ENCODE assay signal across 11 cellular contexts in the genomic region with DNA sequence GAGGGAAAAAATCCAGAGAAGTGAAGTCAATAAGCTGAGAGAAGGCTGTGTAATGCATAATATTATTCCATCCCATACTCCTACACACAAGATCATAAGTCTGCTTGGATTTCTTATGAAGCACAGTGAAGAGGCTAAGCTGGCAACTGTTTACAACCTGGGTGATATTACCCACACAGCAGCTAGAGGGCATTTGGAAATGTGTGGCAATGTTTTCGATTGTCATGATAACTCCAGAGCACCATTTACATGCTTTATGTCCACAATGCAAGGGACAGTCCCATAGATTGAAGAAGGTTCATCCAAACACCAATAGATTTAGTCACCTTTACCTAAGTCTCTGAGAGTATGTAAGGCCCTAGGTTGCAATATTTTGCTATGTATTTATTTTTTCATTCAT.
DNase-seq lines count a peak whose midpoint lies in the region; ATAC-seq and TF ChIP-seq lines count a peak whose summit lies in the region.
"Had no signal": no experiment of that assay in that cellular context is flagged by ENCODE, and none has a peak within 500 bp of the region (broad histone marks: within the 10 kb centered on the region; RNA-seq: fewer than 3 reads in every experiment).

No MANE protein-coding gene starts in this region.

- no peak for TF ChIP-seq EP300 in transverse colon (IDR thresholded peaks at IDR 0.05; ENCODE audit: low read depth)

- H3K27me3 ChIP-seq in MM.1S (replicated peaks; ENCODE audit: insufficient read depth, low read length) (no peaks in the 10 kb centered on the region), transverse colon (no peaks in the 10 kb centered on the region)
- no peaks in the 10 kb centered on the region for H3K27me3 ChIP-seq in naive thymus-derived CD4-positive, alpha-beta T cell (ENCODE audit: control insufficient read depth in 2 of 2, insufficient read depth in 2 of 2, low read length in 2 of 2)

- H3K9me3 Mint-ChIP-seq in activated CD4-positive, alpha-beta T cell treated with anti-CD3 and anti-CD28 coated beads for 36 hours (ENCODE audit: low read depth): no peaks in the 10 kb centered on the region
- H3K9me3 Mint-ChIP-seq in naive thymus-derived CD4-positive, alpha-beta T cell: no peaks in the 10 kb centered on the region
- H3K9me3 Mint-ChIP-seq: central memory CD8-positive, alpha-beta T cell; natural killer cell had no signal

- H2AFZ ChIP-seq in MM.1S (ENCODE audit: low read length): no peak overlapping the region

- H3K9ac ChIP-seq in MM.1S (ENCODE audit: low read length): no peak overlapping the region

- in situ Hi-C loops in transverse colon (cut with MboI; ENCODE audit: low pct_ligation_motif_present in 1 of 4, low pct_unique_long_range_greater_than_20kb in 1 of 4, low sequenced_read_pairs in 3 of 4): no loop called here

- no peaks in the 10 kb centered on the region for H4K20me1 ChIP-seq in MM.1S (ENCODE audit: insufficient read depth, low read length)

- H3K27me3 Mint-ChIP-seq in activated CD4-positive, alpha-beta T cell treated with anti-CD3 and anti-CD28 coated beads for 36 hours: peaks cover 2% of the 10 kb centered on the region
- peaks cover 0 to 29% (median 15%) of the 10 kb centered on the region in 5 donors for H3K27me3 Mint-ChIP-seq in naive thymus-derived CD4-positive, alpha-beta T cell
- H3K27me3 Mint-ChIP-seq: central memory CD8-positive, alpha-beta T cell had no signal

- no peak for DNase-seq in activated CD4-positive, alpha-beta T cell treated with anti-CD3 and anti-CD28 coated beads for 36 hours
- no peak for DNase-seq in activated CD4-positive, alpha-beta T cell treated with anti-CD3 and anti-CD28 coated beads for 4 hours
- peak; percentile 43 for DNase-seq in MM.1S
- DNase-seq in epithelial cell of esophagus (ENCODE audit: low read depth): peak; percentile 48
- DNase-seq in transverse colon: no peak
- no peak for DNase-seq in Ammon's horn (ENCODE audit: low spot score)
- no peak for DNase-seq in naive thymus-derived CD4-positive, alpha-beta T cell
- DNase-seq: Calu3, natural killer cell had no signal

- TF ChIP-seq POLR2A in transverse colon (IDR thresholded peaks at IDR 0.05): no peak

- no peaks in the 10 kb centered on the region for H3K79me2 ChIP-seq in MM.1S (ENCODE audit: low read length)

- ATAC-seq in activated CD4-positive, alpha-beta T cell treated with anti-CD3 and anti-CD28 coated beads for 36 hours: peak; percentile 47
- no peak for ATAC-seq in GM18519 (IDR thresholded peaks at IDR 0.05; ENCODE audit: low FRiP score, unreplicated experiment)
- no peak for ATAC-seq in naive thymus-derived CD4-positive, alpha-beta T cell

- H3K36me3 Mint-ChIP-seq in activated CD4-positive, alpha-beta T cell treated with anti-CD3 and anti-CD28 coated beads for 36 hours (ENCODE audit: low read depth): no peaks in the 10 kb centered on the region
- no peaks in the 10 kb centered on the region for H3K36me3 Mint-ChIP-seq in naive thymus-derived CD4-positive, alpha-beta T cell
- H3K36me3 Mint-ChIP-seq: natural killer cell had no signal

- TF ChIP-seq CTCF in MM.1S (IDR thresholded peaks at IDR 0.05; ENCODE audit: low read length): peak; percentile 46
- peak; percentile 69 for TF ChIP-seq CTCF in epithelial cell of esophagus (IDR thresholded peaks at IDR 0.05; ENCODE audit: insufficient read depth, low read depth, low read length, missing control alignments)
- peak in 4 of 5 experiments; percentile 15 to 38 (median 30) for TF ChIP-seq CTCF in transverse colon (IDR thresholded peaks at IDR 0.05)

- CTCF ChIA-PET in activated CD4-positive, alpha-beta T cell treated with anti-CD3 and anti-CD28 coated beads for 36 hours (lab: Charles Lee): interaction anchor here (0.6 kb wide), 1 partner anchor 1247 kb away, joined by 3 read pairs; no protein-coding TSS in a partner anchor
- CTCF ChIA-PET in naive thymus-derived CD4-positive, alpha-beta T cell (lab: Charles Lee): interaction anchor here (0.7 kb wide), 1 partner anchor 77 kb away, joined by 3 read pairs; no protein-coding TSS in a partner anchor

- H3K4me1 Mint-ChIP-seq in activated CD4-positive, alpha-beta T cell treated with anti-CD3 and anti-CD28 coated beads for 36 hours: peaks cover 10% of the 10 kb centered on the region
- peaks cover 0 to 6% (median 0%) of the 10 kb centered on the region in 7 donors for H3K4me1 Mint-ChIP-seq in naive thymus-derived CD4-positive, alpha-beta T cell

- H3K4me1 ChIP-seq in MM.1S (ENCODE audit: low read length): peaks cover 17% of the 10 kb centered on the region; the same call in 1 of the 2 replicates
- H3K4me1 ChIP-seq in transverse colon: no peaks in the 10 kb centered on the region
- H3K4me1 ChIP-seq in naive thymus-derived CD4-positive, alpha-beta T cell (ENCODE audit: control insufficient read depth in 2 of 2, insufficient read depth in 2 of 2, low read length in 2 of 2): no peaks in the 10 kb centered on the region

- POLR2A ChIA-PET in activated CD4-positive, alpha-beta T cell treated with anti-CD3 and anti-CD28 coated beads for 36 hours (lab: Charles Lee): no interaction called here
- POLR2A ChIA-PET in naive thymus-derived CD4-positive, alpha-beta T cell (lab: Charles Lee): no interaction called here

- H3K4me2 ChIP-seq in MM.1S (ENCODE audit: low read depth, low read length): no peak overlapping the region

- H3K9me3 ChIP-seq in MM.1S (replicated peaks; ENCODE audit: insufficient read depth, low read length) (no peaks in the 10 kb centered on the region), transverse colon (no peaks in the 10 kb centered on the region)
- H3K9me3 ChIP-seq in naive thymus-derived CD4-positive, alpha-beta T cell (ENCODE audit: control insufficient read depth in 2 of 3, low read length in 3 of 3): no peaks in the 10 kb centered on the region

- 56 to 60% methylated on average over 1 of the region's 1 CpG for WGBS in transverse colon (ENCODE audit: low coverage in 1 of 2), 2 donors

- H3K36me3 ChIP-seq in MM.1S (replicated peaks; ENCODE audit: insufficient read depth, low read length) (no peaks in the 10 kb centered on the region), transverse colon (no peaks in the 10 kb centered on the region)
- H3K36me3 ChIP-seq in naive thymus-derived CD4-positive, alpha-beta T cell (ENCODE audit: control insufficient read depth in 2 of 3, insufficient read depth in 3 of 3, low read length in 3 of 3): no peaks in the 10 kb centered on the region

- no peak overlapping the region for H3K4me3 ChIP-seq in MM.1S (ENCODE audit: low read length)
- no peak overlapping the region for H3K4me3 ChIP-seq in epithelial cell of esophagus (ENCODE audit: low read length)
- no peak overlapping the region for H3K4me3 ChIP-seq in transverse colon
- H3K4me3 ChIP-seq in naive thymus-derived CD4-positive, alpha-beta T cell (ENCODE audit: low read length): no peak overlapping the region

- H3K27ac ChIP-seq in MM.1S (ENCODE audit: low read length) (no peak overlapping the region), transverse colon (no peak overlapping the region)
- no peak overlapping the region for H3K27ac ChIP-seq in naive thymus-derived CD4-positive, alpha-beta T cell (ENCODE audit: low read depth, low read length)

- H3K9me2 ChIP-seq in MM.1S (replicated peaks; ENCODE audit: insufficient read depth, low read length): no peaks in the 10 kb centered on the region

- intact Hi-C loops in activated CD4-positive, alpha-beta T cell treated with anti-CD3 and anti-CD28 coated beads for 36 hours (cut with DNase I, micrococcal nuclease): no loop called here
- intact Hi-C loops in transverse colon (cut with DNase I; ENCODE audit: low total_unique reads): no loop called here
- intact Hi-C loops in naive thymus-derived CD4-positive, alpha-beta T cell (cut with micrococcal nuclease): loop anchor here in 1 of 2 donors (10.0 kb wide), 1 partner anchor 660 kb away; no protein-coding TSS in a partner anchor

- no peaks in the 10 kb centered on the region for H3F3A ChIP-seq in MM.1S (ENCODE audit: insufficient read depth, low read length)

- no peak overlapping the region for H3K27ac Mint-ChIP-seq in activated CD4-positive, alpha-beta T cell treated with anti-CD3 and anti-CD28 coated beads for 36 hours
- H3K27ac Mint-ChIP-seq in naive thymus-derived CD4-positive, alpha-beta T cell: no peak overlapping the region
- H3K27ac Mint-ChIP-seq: natural killer cell had no signal

- H3K4me3 Mint-ChIP-seq in activated CD4-positive, alpha-beta T cell treated with anti-CD3 and anti-CD28 coated beads for 36 hours: no peak overlapping the region
- no peak overlapping the region for H3K4me3 Mint-ChIP-seq in naive thymus-derived CD4-positive, alpha-beta T cell
- H3K4me3 Mint-ChIP-seq: central memory CD8-positive, alpha-beta T cell; natural killer cell had no signal

Comparison
In these comparisons a context has a peak if more than half of its experiments do, and no peak if none do; other contexts are left out.
1. DNase-seq: peak in MM.1S (single experiment) and epithelial cell of esophagus (single experiment); none in activated CD4-positive, alpha-beta T cell treated with anti-CD3 and anti-CD28 coated beads for 36 hours (single experiment), activated CD4-positive, alpha-beta T cell treated with anti-CD3 and anti-CD28 coated beads for 4 hours (0 of 2), transverse colon (single experiment), Ammon's horn (single experiment) and naive thymus-derived CD4-positive, alpha-beta T cell (0 of 9).
2. Peak in every context shown above with its lines, with median percentiles within 50 percentile points of each other: CTCF ChIP-seq.